Comparison of ENCODE assay signal across 1 cellular context in the genomic region with DNA sequence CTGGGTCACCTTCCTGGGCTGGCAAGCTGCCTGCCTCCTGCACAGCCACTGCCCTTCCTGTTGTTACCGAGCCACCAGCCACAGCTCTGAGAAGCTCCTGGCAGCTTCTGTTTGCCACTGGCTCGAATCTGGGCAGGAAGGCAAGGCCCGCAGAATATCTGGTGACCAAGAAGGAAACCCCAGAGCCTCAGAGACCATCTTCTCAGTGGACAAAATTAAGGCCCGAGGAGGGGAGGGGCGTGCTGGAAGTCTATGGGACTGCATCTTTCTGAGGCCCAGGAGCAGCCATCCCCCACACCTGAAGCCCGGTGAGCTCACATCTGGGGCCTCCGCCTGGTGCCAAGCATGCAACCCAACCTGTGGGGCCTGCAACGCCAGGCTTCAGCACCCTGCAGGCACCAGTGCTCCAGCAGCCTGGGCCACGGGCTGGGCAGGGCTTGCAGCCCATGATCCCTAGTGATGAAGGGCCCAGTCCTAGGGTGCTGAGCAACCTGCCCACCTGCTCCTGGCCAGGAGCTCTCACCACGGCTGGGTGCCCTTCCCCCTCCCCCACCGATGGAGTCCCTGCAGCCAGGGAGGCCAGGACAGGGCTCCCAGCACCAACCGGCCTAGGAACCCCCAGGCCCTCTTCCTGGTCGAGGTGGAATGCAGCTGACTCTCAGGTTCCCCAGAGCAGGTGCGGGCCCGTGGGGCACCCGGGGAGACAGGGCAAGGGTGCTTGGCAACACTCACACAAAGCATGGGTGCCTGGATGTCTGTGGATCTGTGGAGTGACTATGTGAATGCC.
TF ChIP-seq lines count a peak whose summit lies in the region.

No MANE protein-coding gene starts in this region.

TF ChIP-seq in K562, 482 proteins besides CTCF, POLR2A, EP300 and RAD21 (continues in another document):
- TF ChIP-seq ZNF79 (CRISPR knock-in tag; IDR thresholded peaks at IDR 0.05; ENCODE audit: low read depth) (no peak), IRF1 (CRISPR knock-in tag; IDR thresholded peaks at IDR 0.05; ENCODE audit: borderline replicate concordance) (no peak), CHD1 (IDR thresholded peaks at IDR 0.05; ENCODE audit: low read length) (peak; percentile 1), HDAC1 (IDR thresholded peaks at IDR 0.05) (no peak), TBP (optimal IDR thresholded peaks at IDR 0.05; ENCODE audit: low read depth, low read length) (no peak), SRSF9 (IDR thresholded peaks at IDR 0.05; ENCODE audit: borderline replicate concordance, low read depth, low read length) (no peak), MAZ (CRISPR knock-in tag; conservative IDR thresholded peaks at IDR 0.05 in 1 of 2, IDR thresholded peaks at IDR 0.05 in 1 of 2) (no peak), ZNF263 (CRISPR knock-in tag; IDR thresholded peaks at IDR 0.05; ENCODE audit: borderline replicate concordance) (no peak), ESRRB (CRISPR knock-in tag; IDR thresholded peaks at IDR 0.05; ENCODE audit: borderline replicate concordance) (no peak), IFI16 (CRISPR knock-in tag; IDR thresholded peaks at IDR 0.05) (no peak), GABPB1 (CRISPR knock-in tag; IDR thresholded peaks at IDR 0.05) (0 out of 2 replicates have a peak, but pooled peaks have one; percentile 1), ZNF143 (CRISPR knock-in tag; IDR thresholded peaks at IDR 0.05) (no peak), ZNF449 (CRISPR knock-in tag; IDR thresholded peaks at IDR 0.05) (no peak), FOXO4 (CRISPR knock-in tag; IDR thresholded peaks at IDR 0.05) (no peak), ARNT (IDR thresholded peaks at IDR 0.05) (no peak), RBBP5 (IDR thresholded peaks at IDR 0.05; ENCODE audit: borderline replicate concordance, insufficient read depth, low read length, poor library complexity, severe bottlenecking) (no peak), CBFB (CRISPR knock-in tag; IDR thresholded peaks at IDR 0.05) (0 out of 2 replicates have a peak, but pooled peaks have one; percentile 15), ZNF551 (CRISPR knock-in tag; IDR thresholded peaks at IDR 0.05) (no peak), SIN3A (IDR thresholded peaks at IDR 0.05; ENCODE audit: borderline replicate concordance in 2 of 2, control insufficient read depth in 1 of 2, low read depth in 2 of 2, low read length in 2 of 2) (0 out of 4 replicates have a peak, but pooled peaks of 1 of the 2 experiments have one; percentile 51), SP1 (CRISPR knock-in tag; IDR thresholded peaks at IDR 0.05) (no peak), REST (CRISPR knock-in tag; IDR thresholded peaks at IDR 0.05; ENCODE audit: low read depth) (no peak), HMG20B (CRISPR knock-in tag; IDR thresholded peaks at IDR 0.05) (no peak), C11orf30 (IDR thresholded peaks at IDR 0.05; ENCODE audit: low read depth) (no peak), EWSR1 (IDR thresholded peaks at IDR 0.05; ENCODE audit: borderline replicate concordance, low read depth, partially characterized antibody) (no peak)
- TF ChIP-seq, protein P1, sequence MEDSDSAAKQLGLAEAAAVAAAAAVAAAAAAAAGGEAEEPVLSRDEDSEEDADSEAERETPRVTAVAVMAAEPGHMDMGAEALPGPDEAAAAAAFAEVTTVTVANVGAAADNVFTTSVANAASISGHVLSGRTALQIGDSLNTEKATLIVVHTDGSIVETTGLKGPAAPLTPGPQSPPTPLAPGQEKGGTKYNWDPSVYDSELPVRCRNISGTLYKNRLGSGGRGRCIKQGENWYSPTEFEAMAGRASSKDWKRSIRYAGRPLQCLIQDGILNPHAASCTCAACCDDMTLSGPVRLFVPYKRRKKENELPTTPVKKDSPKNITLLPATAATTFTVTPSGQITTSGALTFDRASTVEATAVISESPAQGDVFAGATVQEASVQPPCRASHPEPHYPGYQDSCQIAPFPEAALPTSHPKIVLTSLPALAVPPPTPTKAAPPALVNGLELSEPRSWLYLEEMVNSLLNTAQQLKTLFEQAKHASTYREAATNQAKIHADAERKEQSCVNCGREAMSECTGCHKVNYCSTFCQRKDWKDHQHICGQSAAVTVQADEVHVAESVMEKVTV (CRISPR knock-in tag; IDR thresholded peaks at IDR 0.05), result no peak
- TF ChIP-seq, protein P2, sequence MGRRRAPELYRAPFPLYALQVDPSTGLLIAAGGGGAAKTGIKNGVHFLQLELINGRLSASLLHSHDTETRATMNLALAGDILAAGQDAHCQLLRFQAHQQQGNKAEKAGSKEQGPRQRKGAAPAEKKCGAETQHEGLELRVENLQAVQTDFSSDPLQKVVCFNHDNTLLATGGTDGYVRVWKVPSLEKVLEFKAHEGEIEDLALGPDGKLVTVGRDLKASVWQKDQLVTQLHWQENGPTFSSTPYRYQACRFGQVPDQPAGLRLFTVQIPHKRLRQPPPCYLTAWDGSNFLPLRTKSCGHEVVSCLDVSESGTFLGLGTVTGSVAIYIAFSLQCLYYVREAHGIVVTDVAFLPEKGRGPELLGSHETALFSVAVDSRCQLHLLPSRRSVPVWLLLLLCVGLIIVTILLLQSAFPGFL (CRISPR knock-in tag; IDR thresholded peaks at IDR 0.05), result no peak
- TF ChIP-seq, protein P3, sequence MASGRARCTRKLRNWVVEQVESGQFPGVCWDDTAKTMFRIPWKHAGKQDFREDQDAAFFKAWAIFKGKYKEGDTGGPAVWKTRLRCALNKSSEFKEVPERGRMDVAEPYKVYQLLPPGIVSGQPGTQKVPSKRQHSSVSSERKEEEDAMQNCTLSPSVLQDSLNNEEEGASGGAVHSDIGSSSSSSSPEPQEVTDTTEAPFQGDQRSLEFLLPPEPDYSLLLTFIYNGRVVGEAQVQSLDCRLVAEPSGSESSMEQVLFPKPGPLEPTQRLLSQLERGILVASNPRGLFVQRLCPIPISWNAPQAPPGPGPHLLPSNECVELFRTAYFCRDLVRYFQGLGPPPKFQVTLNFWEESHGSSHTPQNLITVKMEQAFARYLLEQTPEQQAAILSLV (tag; IDR thresholded peaks at IDR 0.05), result no peak
- TF ChIP-seq, protein P4, sequence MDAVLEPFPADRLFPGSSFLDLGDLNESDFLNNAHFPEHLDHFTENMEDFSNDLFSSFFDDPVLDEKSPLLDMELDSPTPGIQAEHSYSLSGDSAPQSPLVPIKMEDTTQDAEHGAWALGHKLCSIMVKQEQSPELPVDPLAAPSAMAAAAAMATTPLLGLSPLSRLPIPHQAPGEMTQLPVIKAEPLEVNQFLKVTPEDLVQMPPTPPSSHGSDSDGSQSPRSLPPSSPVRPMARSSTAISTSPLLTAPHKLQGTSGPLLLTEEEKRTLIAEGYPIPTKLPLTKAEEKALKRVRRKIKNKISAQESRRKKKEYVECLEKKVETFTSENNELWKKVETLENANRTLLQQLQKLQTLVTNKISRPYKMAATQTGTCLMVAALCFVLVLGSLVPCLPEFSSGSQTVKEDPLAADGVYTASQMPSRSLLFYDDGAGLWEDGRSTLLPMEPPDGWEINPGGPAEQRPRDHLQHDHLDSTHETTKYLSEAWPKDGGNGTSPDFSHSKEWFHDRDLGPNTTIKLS (IDR thresholded peaks at IDR 0.05; ENCODE audit: borderline replicate concordance, low read depth), result no peak
- TF ChIP-seq, protein P5, sequence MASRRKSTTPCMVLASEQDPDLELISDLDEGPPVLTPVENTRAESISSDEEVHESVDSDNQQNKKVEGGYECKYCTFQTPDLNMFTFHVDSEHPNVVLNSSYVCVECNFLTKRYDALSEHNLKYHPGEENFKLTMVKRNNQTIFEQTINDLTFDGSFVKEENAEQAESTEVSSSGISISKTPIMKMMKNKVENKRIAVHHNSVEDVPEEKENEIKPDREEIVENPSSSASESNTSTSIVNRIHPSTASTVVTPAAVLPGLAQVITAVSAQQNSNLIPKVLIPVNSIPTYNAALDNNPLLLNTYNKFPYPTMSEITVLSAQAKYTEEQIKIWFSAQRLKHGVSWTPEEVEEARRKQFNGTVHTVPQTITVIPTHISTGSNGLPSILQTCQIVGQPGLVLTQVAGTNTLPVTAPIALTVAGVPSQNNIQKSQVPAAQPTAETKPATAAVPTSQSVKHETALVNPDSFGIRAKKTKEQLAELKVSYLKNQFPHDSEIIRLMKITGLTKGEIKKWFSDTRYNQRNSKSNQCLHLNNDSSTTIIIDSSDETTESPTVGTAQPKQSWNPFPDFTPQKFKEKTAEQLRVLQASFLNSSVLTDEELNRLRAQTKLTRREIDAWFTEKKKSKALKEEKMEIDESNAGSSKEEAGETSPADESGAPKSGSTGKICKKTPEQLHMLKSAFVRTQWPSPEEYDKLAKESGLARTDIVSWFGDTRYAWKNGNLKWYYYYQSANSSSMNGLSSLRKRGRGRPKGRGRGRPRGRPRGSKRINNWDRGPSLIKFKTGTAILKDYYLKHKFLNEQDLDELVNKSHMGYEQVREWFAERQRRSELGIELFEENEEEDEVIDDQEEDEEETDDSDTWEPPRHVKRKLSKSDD (conservative IDR thresholded peaks at IDR 0.05; ENCODE audit: low read length), result no peak
- TF ChIP-seq, protein P6, sequence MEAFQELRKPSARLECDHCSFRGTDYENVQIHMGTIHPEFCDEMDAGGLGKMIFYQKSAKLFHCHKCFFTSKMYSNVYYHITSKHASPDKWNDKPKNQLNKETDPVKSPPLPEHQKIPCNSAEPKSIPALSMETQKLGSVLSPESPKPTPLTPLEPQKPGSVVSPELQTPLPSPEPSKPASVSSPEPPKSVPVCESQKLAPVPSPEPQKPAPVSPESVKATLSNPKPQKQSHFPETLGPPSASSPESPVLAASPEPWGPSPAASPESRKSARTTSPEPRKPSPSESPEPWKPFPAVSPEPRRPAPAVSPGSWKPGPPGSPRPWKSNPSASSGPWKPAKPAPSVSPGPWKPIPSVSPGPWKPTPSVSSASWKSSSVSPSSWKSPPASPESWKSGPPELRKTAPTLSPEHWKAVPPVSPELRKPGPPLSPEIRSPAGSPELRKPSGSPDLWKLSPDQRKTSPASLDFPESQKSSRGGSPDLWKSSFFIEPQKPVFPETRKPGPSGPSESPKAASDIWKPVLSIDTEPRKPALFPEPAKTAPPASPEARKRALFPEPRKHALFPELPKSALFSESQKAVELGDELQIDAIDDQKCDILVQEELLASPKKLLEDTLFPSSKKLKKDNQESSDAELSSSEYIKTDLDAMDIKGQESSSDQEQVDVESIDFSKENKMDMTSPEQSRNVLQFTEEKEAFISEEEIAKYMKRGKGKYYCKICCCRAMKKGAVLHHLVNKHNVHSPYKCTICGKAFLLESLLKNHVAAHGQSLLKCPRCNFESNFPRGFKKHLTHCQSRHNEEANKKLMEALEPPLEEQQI (IDR thresholded peaks at IDR 0.05), result no peak
